In genomic region chr11:35649984-35650383, GRCh38 we compare ENCODE assay signal across 1 cellular context.
TF ChIP-seq lines count a peak whose summit lies in the region.

No MANE protein-coding gene starts in this region.

TF ChIP-seq in IMR-90, 13 proteins besides CTCF, POLR2A, EP300 and RAD21:
- 0 out of 2 replicates have a peak, but pooled peaks have one; percentile 29 for TF ChIP-seq FOS (IDR thresholded peaks at IDR 0.05; ENCODE audit: low read depth, low read length)
- TF ChIP-seq MAFK (IDR thresholded peaks at IDR 0.05; ENCODE audit: low read depth, low read length): peak; percentile 47; the same call in 1 of the 2 replicates
- TF ChIP-seq CHD1 (IDR thresholded peaks at IDR 0.05; ENCODE audit: low read depth, low read length): no peak
